Comparison of ENCODE assay signal across 8 cellular contexts in genomic region chr2:178914259-178914849, GRCh38.
DNase-seq lines count a peak whose midpoint lies in the region; ATAC-seq and TF ChIP-seq lines count a peak whose summit lies in the region.

No MANE protein-coding gene starts in this region.

- H3K79me2 ChIP-seq in Karpas-422 (ENCODE audit: low read length) (no peaks in the 10 kb centered on the region), osteoblast (ENCODE audit: insufficient read depth, low read length) (no peaks in the 10 kb centered on the region)

- no peak overlapping the region for H3K27ac ChIP-seq in Karpas-422 (ENCODE audit: low read length)
- no peak overlapping the region for H3K27ac ChIP-seq in RWPE2 (ENCODE audit: poor library complexity, severe bottlenecking)
- no peak overlapping the region for H3K27ac ChIP-seq in osteoblast (ENCODE audit: low read depth, low read length)
- H3K27ac ChIP-seq in tibial artery = no peak overlapping the region

- H3K27me3 ChIP-seq in Karpas-422 (ENCODE audit: low read length) (no peaks in the 10 kb centered on the region), RWPE2 (ENCODE audit: insufficient read depth, poor library complexity, severe bottlenecking) (no peaks in the 10 kb centered on the region), osteoblast (ENCODE audit: insufficient read depth, low read length) (peaks cover 3% of the 10 kb centered on the region), tibial artery (no peaks in the 10 kb centered on the region)

- intact Hi-C loops in activated T-helper 2 cell treated with anti-CD3 and anti-CD28 coated beads, Interferon-gamma antibody, Interleukin-2, Interleukin-4, amounts not matched to agents 10 μg/mL and 5 μg/mL and 100 μg/mL, durations not matched to agents 14 hours and 24 hours and 36 hours (cut with micrococcal nuclease) = loop anchor here (1.0 to 2.0 kb wide), 4 partner anchors 24 to 152 kb away; no protein-coding TSS in a partner anchor
- intact Hi-C loops in tibial artery (cut with DNase I; ENCODE audit: low total_unique reads) = loop anchor here (2.0 kb wide), 1 partner anchor 118 kb away; no protein-coding TSS in a partner anchor

- H3K4me3 Mint-ChIP-seq in activated T-helper 2 cell treated with anti-CD3 and anti-CD28 coated beads, Interferon-gamma antibody, Interleukin-2, Interleukin-4, amounts not matched to agents 10 μg/mL and 5 μg/mL and 100 μg/mL, durations not matched to agents 14 hours and 24 hours and 36 hours (ENCODE audit: low read depth) = no peak overlapping the region

- H3K9ac ChIP-seq in Karpas-422 (ENCODE audit: low read length) = no peak overlapping the region

- H4K20me1 ChIP-seq in Karpas-422 (ENCODE audit: insufficient read depth, low read depth, low read length) (no peaks in the 10 kb centered on the region), osteoblast (ENCODE audit: insufficient read depth, low read length) (no peaks in the 10 kb centered on the region)

- H3K4me1 ChIP-seq in Karpas-422 (ENCODE audit: low read length) (no peaks in the 10 kb centered on the region), RWPE2 (ENCODE audit: insufficient read depth, poor library complexity, severe bottlenecking) (no peaks in the 10 kb centered on the region), osteoblast (ENCODE audit: insufficient read depth, low read length) (peaks cover 5% of the 10 kb centered on the region), tibial artery (no peaks in the 10 kb centered on the region)

- peak; percentile 89 for ATAC-seq in GM21825 (IDR thresholded peaks at IDR 0.05; ENCODE audit: unreplicated experiment)
- peak; percentile 94 for ATAC-seq in RWPE2 (ENCODE audit: low read depth)

- H3K36me3 Mint-ChIP-seq in activated T-helper 2 cell treated with anti-CD3 and anti-CD28 coated beads, Interferon-gamma antibody, Interleukin-2, Interleukin-4, amounts not matched to agents 10 μg/mL and 5 μg/mL and 100 μg/mL, durations not matched to agents 14 hours and 24 hours and 36 hours (ENCODE audit: low read depth) = no peaks in the 10 kb centered on the region

- H3K27ac Mint-ChIP-seq in activated T-helper 2 cell treated with anti-CD3 and anti-CD28 coated beads, Interferon-gamma antibody, Interleukin-2, Interleukin-4, amounts not matched to agents 10 μg/mL and 5 μg/mL and 100 μg/mL, durations not matched to agents 14 hours and 24 hours and 36 hours = no peak overlapping the region

- H3K36me3 ChIP-seq in Karpas-422 (ENCODE audit: insufficient read depth, low read length) = no peaks in the 10 kb centered on the region
- H3K36me3 ChIP-seq in RWPE2 (ENCODE audit: low read depth) = no peaks in the 10 kb centered on the region
- H3K36me3 ChIP-seq in osteoblast (ENCODE audit: insufficient read depth, low read length) = no peaks in the 10 kb centered on the region
- H3K36me3 ChIP-seq in tibial artery = no peaks in the 10 kb centered on the region

- TF ChIP-seq CTCF in RWPE2 (IDR thresholded peaks at IDR 0.05; ENCODE audit: poor library complexity, severe bottlenecking) (peak; percentile 89), osteoblast (IDR thresholded peaks at IDR 0.05; ENCODE audit: extremely low read depth, low read depth, low read length) (peak; percentile 95), tibial artery (IDR thresholded peaks at IDR 0.05) (peak; percentile 79 to 88)

- H3K27me3 Mint-ChIP-seq in activated T-helper 2 cell treated with anti-CD3 and anti-CD28 coated beads, Interferon-gamma antibody, Interleukin-2, Interleukin-4, amounts not matched to agents 10 μg/mL and 5 μg/mL and 100 μg/mL, durations not matched to agents 14 hours and 24 hours and 36 hours (ENCODE audit: low read depth) = no peaks in the 10 kb centered on the region

- H3K9me3 ChIP-seq in Karpas-422 (ENCODE audit: low read length) (no peaks in the 10 kb centered on the region), RWPE2 (ENCODE audit: severe bottlenecking) (no peaks in the 10 kb centered on the region), osteoblast (ENCODE audit: low read depth, low read length) (no peaks in the 10 kb centered on the region), tibial artery (no peaks in the 10 kb centered on the region)

- peaks cover 16% of the 10 kb centered on the region for H3K4me1 Mint-ChIP-seq in activated T-helper 2 cell treated with anti-CD3 and anti-CD28 coated beads, Interferon-gamma antibody, Interleukin-2, Interleukin-4, amounts not matched to agents 10 μg/mL and 5 μg/mL and 100 μg/mL, durations not matched to agents 14 hours and 24 hours and 36 hours (ENCODE audit: low read depth)

- H3K4me2 ChIP-seq in Karpas-422 (ENCODE audit: low read depth, low read length, poor library complexity, severe bottlenecking) (no peak overlapping the region), osteoblast (ENCODE audit: insufficient read depth, low read length) (no peak overlapping the region)

- no peaks in the 10 kb centered on the region for H3K9me2 ChIP-seq in Karpas-422 (replicated peaks; ENCODE audit: insufficient read depth, low read length)

- H2AFZ ChIP-seq in Karpas-422 (ENCODE audit: low read length) (no peak overlapping the region), osteoblast (ENCODE audit: low read length) (no peak overlapping the region)

- no peaks in the 10 kb centered on the region for H3K9me3 Mint-ChIP-seq in activated T-helper 2 cell treated with anti-CD3 and anti-CD28 coated beads, Interferon-gamma antibody, Interleukin-2, Interleukin-4, amounts not matched to agents 10 μg/mL and 5 μg/mL and 100 μg/mL, durations not matched to agents 14 hours and 24 hours and 36 hours

- DNase-seq in EL (peak; percentile 79), Karpas-422 (peak; percentile 88), RWPE2 (ENCODE audit: low spot score) (no peak), foreskin melanocyte (peak; percentile 66), osteoblast (ENCODE audit: insufficient read length, low spot score, missing footprints) (peak; percentile 53), tibial artery (peak; percentile 84 to 87)
- peak; percentile 61 for DNase-seq in activated T-helper 2 cell treated with anti-CD3 and anti-CD28 coated beads, Interferon-gamma antibody, Interleukin-2, Interleukin-4, amounts not matched to agents 10 μg/mL and 5 μg/mL and 100 μg/mL, durations not matched to agents 14 hours and 24 hours and 36 hours (ENCODE audit: low spot score)

- no peak overlapping the region for H3K4me3 ChIP-seq in Karpas-422 (ENCODE audit: low read length)
- no peak overlapping the region for H3K4me3 ChIP-seq in RWPE2 (ENCODE audit: severe bottlenecking)
- no peak overlapping the region for H3K4me3 ChIP-seq in osteoblast (ENCODE audit: insufficient read depth, low read length)
- H3K4me3 ChIP-seq in tibial artery = no peak overlapping the region
